Comparison of ENCODE assay signal across 8 cellular contexts in the genomic region with DNA sequence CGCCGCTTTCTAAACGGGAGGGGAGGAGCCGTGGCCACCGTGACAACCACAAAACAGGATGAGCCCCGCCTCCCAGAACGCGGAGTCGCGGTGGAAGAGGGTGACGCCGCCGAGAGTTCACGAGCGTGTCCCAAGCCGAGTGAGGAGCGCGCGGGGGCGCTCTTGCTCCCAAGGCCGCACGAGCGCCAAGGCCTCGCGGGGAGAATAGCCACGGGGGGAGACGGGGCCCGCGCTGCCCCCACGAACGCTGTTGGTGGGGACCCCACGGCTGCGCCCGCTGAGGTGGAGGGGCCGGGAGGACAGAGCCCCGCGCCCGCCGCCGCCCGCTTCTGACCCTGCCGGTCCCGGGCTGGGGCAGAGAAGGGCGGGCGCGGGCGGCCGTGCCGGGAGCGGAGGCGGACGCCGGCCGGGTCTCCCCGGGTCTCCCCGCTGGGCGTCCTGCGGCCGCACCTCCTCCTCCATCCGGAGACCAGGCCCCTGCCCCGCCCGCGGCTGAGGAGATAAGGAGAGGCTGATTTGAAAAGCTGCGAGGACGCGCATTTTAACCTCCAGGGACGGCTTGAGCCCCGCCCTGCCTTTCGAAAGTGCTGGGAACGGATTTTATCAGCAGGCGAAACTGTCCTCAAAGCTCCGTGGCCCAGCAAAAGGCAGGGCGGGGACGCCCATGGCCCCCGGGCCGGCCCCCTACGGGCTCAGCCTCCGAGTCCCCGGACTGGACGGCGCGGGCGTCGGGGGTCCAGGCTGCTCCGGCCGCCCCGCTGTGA. TPM values are rescaled to one million over a fixed set of nuclear protein-coding genes. Genes with fewer than 3 reads are reported as not detected.
DNase-seq lines count a peak whose midpoint lies in the region; ATAC-seq and TF ChIP-seq lines count a peak whose summit lies in the region.

No MANE protein-coding gene starts in this region.

- no peaks in the 10 kb centered on the region for H3K36me3 Mint-ChIP-seq in CD8-positive, alpha-beta memory T cell
- H3K36me3 Mint-ChIP-seq in stimulated activated naive CD8-positive, alpha-beta T cell treated with anti-CD3 and anti-CD28 coated beads, Interleukin-15, Interleukin-2, amounts not matched to agents 100 ng/mL and 50 ng/mL, for 24 hours (ENCODE audit: low read depth): no peaks in the 10 kb centered on the region

- DNase-seq in CD8-positive, alpha-beta memory T cell: peak in 4 of 5 donors; percentile 25 to 47 (median 38)
- DNase-seq in activated CD4-positive, alpha-beta T cell treated with anti-CD3 and anti-CD28 coated beads for 48 hours: peak; percentile 48
- DNase-seq in effector CD4-positive, alpha-beta T cell: peak; percentile 4
- DNase-seq in lung (ENCODE audit: low spot score): peak; percentile 57
- no peak for DNase-seq in MG63
- DNase-seq in occipital lobe (lab: John Stamatoyannopoulos, UW): no peak

- TF ChIP-seq CTCF in lung (IDR thresholded peaks at IDR 0.05; ENCODE audit: control extremely low read depth, extremely low read depth): no peak

- H3K27me3 ChIP-seq in CD8-positive, alpha-beta memory T cell (ENCODE audit: insufficient read depth, low read length, poor library complexity, severe bottlenecking): peaks cover 27% of the 10 kb centered on the region
- H3K27me3 ChIP-seq in lung (ENCODE audit: control insufficient read depth, insufficient read depth) (no peaks in the 10 kb centered on the region), MG63 (peaks cover 16% of the 10 kb centered on the region)

- TF ChIP-seq RAD21 in Ishikawa (IDR thresholded peaks at IDR 0.05; ENCODE audit: low read depth): peak; percentile 35; the same call in 1 of the 2 replicates

- peaks cover 15 to 26% (median 17%) of the 10 kb centered on the region in 3 donors for H3K4me1 Mint-ChIP-seq in CD8-positive, alpha-beta memory T cell
- H3K4me1 Mint-ChIP-seq in stimulated activated naive CD8-positive, alpha-beta T cell treated with anti-CD3 and anti-CD28 coated beads, Interleukin-15, Interleukin-2, amounts not matched to agents 100 ng/mL and 50 ng/mL, for 24 hours (ENCODE audit: low read depth): peaks cover 32% of the 10 kb centered on the region

- no peak overlapping the region for H3K27ac Mint-ChIP-seq in CD8-positive, alpha-beta memory T cell
- no peak overlapping the region for H3K27ac Mint-ChIP-seq in stimulated activated naive CD8-positive, alpha-beta T cell treated with anti-CD3 and anti-CD28 coated beads, Interleukin-15, Interleukin-2, amounts not matched to agents 100 ng/mL and 50 ng/mL, for 24 hours

- 1 to 2% methylated on average over 47 to 87 of the region's 87 CpGs for WGBS in lung, 2 donors

- CTCF ChIA-PET in CD8-positive, alpha-beta memory T cell (lab: Charles Lee): no interaction called here

- peak overlapping the region in 6 of 7 donors; percentile 54 to 78 (median 62) for H3K4me3 Mint-ChIP-seq in CD8-positive, alpha-beta memory T cell
- H3K4me3 Mint-ChIP-seq in stimulated activated naive CD8-positive, alpha-beta T cell treated with anti-CD3 and anti-CD28 coated beads, Interleukin-15, Interleukin-2, amounts not matched to agents 100 ng/mL and 50 ng/mL, for 24 hours: peak overlapping the region; percentile 54

- no peak overlapping the region for H3K4me3 ChIP-seq in CD8-positive, alpha-beta memory T cell (ENCODE audit: low read length)
- H3K4me3 ChIP-seq in lung (peak overlapping the region; percentile 31), MG63 (no peak overlapping the region)

- no peaks in the 10 kb centered on the region for H3K9me3 Mint-ChIP-seq in CD8-positive, alpha-beta memory T cell
- H3K9me3 Mint-ChIP-seq in stimulated activated naive CD8-positive, alpha-beta T cell treated with anti-CD3 and anti-CD28 coated beads, Interleukin-15, Interleukin-2, amounts not matched to agents 100 ng/mL and 50 ng/mL, for 24 hours: no peaks in the 10 kb centered on the region

- no peak overlapping the region for H3K27ac ChIP-seq in CD8-positive, alpha-beta memory T cell (ENCODE audit: low read depth, low read length)
- H3K27ac ChIP-seq in lung (ENCODE audit: low read depth in 1 of 2, low read length in 1 of 2): peak overlapping the region in 1 of 2 donors; percentile 61

- peaks cover 20% of the 10 kb centered on the region for H3K4me1 ChIP-seq in CD8-positive, alpha-beta memory T cell (ENCODE audit: insufficient read depth, low read length)
- H3K4me1 ChIP-seq in lung (ENCODE audit: control insufficient read depth in 2 of 2, insufficient read depth in 2 of 2, low read length in 2 of 2): peaks cover 0 to 24% of the 10 kb centered on the region in 2 donors

- ATAC-seq in lung (ENCODE audit: insufficient read depth, low FRiP score): peak; percentile 45

- H3K9me3 ChIP-seq in CD8-positive, alpha-beta memory T cell (ENCODE audit: low read length): no peaks in the 10 kb centered on the region
- H3K9me3 ChIP-seq in lung (ENCODE audit: control insufficient read depth in 2 of 2, insufficient read depth in 1 of 2, low read length in 1 of 2) (peaks cover 0 to 3% of the 10 kb centered on the region in 2 donors), MG63 (no peaks in the 10 kb centered on the region)

- no peaks in the 10 kb centered on the region for H3K36me3 ChIP-seq in CD8-positive, alpha-beta memory T cell (ENCODE audit: insufficient read depth, low read length)
- H3K36me3 ChIP-seq in lung (ENCODE audit: control insufficient read depth in 2 of 2, insufficient read depth in 2 of 2, low read length in 2 of 2): no peaks in the 10 kb centered on the region
- no peaks in the 10 kb centered on the region for H3K36me3 ChIP-seq in MG63

- POLR2A ChIA-PET in CD8-positive, alpha-beta memory T cell (lab: Charles Lee): no interaction called here

- TF ChIP-seq EP300 in Ishikawa (IDR thresholded peaks at IDR 0.05; ENCODE audit: borderline replicate concordance): no peak

- peaks cover 23 to 40% of the 10 kb centered on the region in 2 donors for H3K27me3 Mint-ChIP-seq in CD8-positive, alpha-beta memory T cell
- peaks cover 42% of the 10 kb centered on the region for H3K27me3 Mint-ChIP-seq in stimulated activated naive CD8-positive, alpha-beta T cell treated with anti-CD3 and anti-CD28 coated beads, Interleukin-15, Interleukin-2, amounts not matched to agents 100 ng/mL and 50 ng/mL, for 24 hours

TF ChIP-seq in Ishikawa, 13 proteins besides CTCF, POLR2A, EP300 and RAD21:
- TF ChIP-seq CEBPB (IDR thresholded peaks at IDR 0.05): no peak
- 0 out of 2 replicates have a peak, but pooled peaks have one; percentile 15 for TF ChIP-seq EGR1 (IDR thresholded peaks at IDR 0.05)

RNA-seq across cellular contexts. Expression of a gene that starts 3.8 kb away (rescaled TPM):
- under 1 TPM; 0.20 to 0.48 TPM for total RNA-seq in CD8-positive, alpha-beta memory T cell
- polyA plus RNA-seq in CD8-positive, alpha-beta memory T cell: not detected
- total RNA-seq in lung: 10 to 100 TPM in 1 of 2 donors, 1 to 10 TPM in 1; 9.9 to 88.0 TPM
- polyA plus RNA-seq in lung: 10 to 100 TPM; 34.3 to 62.5 TPM
- 3.4 and 5.7 TPM in 2 replicates for total RNA-seq in MG63 (2014; rRNA removed; shearing (Covaris generic); ENCODE audit: low replicate concordance)
- 3.0 TPM for total RNA-seq in occipital lobe

Comparison
In these comparisons a context has a peak if more than half of its experiments do, and no peak if none do; other contexts are left out.
1. DNase-seq: peak in CD8-positive, alpha-beta memory T cell (4 of 5), activated CD4-positive, alpha-beta T cell treated with anti-CD3 and anti-CD28 coated beads for 48 hours (single experiment), effector CD4-positive, alpha-beta T cell (single experiment) and lung (single experiment); none in MG63 (single experiment) and occipital lobe (single experiment).